In genomic region chr5:3597727-3598082, GRCh38 we compare ENCODE assay signal across 18 cellular contexts. TPM values are rescaled to one million over a fixed set of nuclear protein-coding genes. Genes with fewer than 3 reads are reported as not detected.
DNase-seq lines count a peak whose midpoint lies in the region; ATAC-seq and TF ChIP-seq lines count a peak whose summit lies in the region.
"Had no signal": no experiment of that assay in that cellular context is flagged by ENCODE, and none has a peak within 500 bp of the region (broad histone marks: within the 10 kb centered on the region; RNA-seq: fewer than 3 reads in every experiment).

No MANE protein-coding gene starts in this region.

- H3K27me3 ChIP-seq in GM23338 (ENCODE audit: insufficient read depth), result peaks cover 95% of the 10 kb centered on the region

- no peaks in the 10 kb centered on the region for H3K79me2 ChIP-seq in GM23338 (replicated peaks; ENCODE audit: insufficient read depth)

- H2AFZ ChIP-seq in GM23338, result no peak overlapping the region

- no peak for ATAC-seq in GM23338
- no peak for ATAC-seq in HG03342 (IDR thresholded peaks at IDR 0.05; ENCODE audit: unreplicated experiment)
- ATAC-seq in HG02885 (IDR thresholded peaks at IDR 0.05; ENCODE audit: poor library complexity, unreplicated experiment), result no peak
- ATAC-seq: body of pancreas, foreskin keratinocyte had no signal

- H4K20me1 ChIP-seq in GM23338 (replicated peaks; ENCODE audit: insufficient read depth), result peaks cover 8% of the 10 kb centered on the region; the same call in 1 of the 2 replicates

- H3K4me1 ChIP-seq in GM23338 (ENCODE audit: insufficient read depth), result peaks cover 40% of the 10 kb centered on the region
- H3K4me1 ChIP-seq: foreskin keratinocyte had no signal

- peaks cover 46% of the 10 kb centered on the region for H3K4me1 Mint-ChIP-seq in GM23338
- H3K4me1 Mint-ChIP-seq: activated CD4-positive, alpha-beta memory T cell treated with anti-CD3 and anti-CD28 coated beads, Interleukin-2, amount 10 ng/mL, durations not matched to agents 7 days and 5 days had no signal

- peaks cover 4% of the 10 kb centered on the region for H3K9me3 Mint-ChIP-seq in GM23338
- H3K9me3 Mint-ChIP-seq: activated T-helper 2 cell treated with anti-CD3 and anti-CD28 coated beads, Interferon-gamma antibody, Interleukin-2, Interleukin-4, amounts not matched to agents 10 μg/mL and 5 μg/mL and 100 μg/mL, durations not matched to agents 14 hours and 24 hours and 36 hours had no signal

- H3K36me3 ChIP-seq in GM23338 (ENCODE audit: insufficient read depth), result no peaks in the 10 kb centered on the region

- no peaks in the 10 kb centered on the region for H3K9me2 ChIP-seq in GM23338 (ENCODE audit: insufficient read depth)

- H3F3A ChIP-seq in GM23338 (replicated peaks; ENCODE audit: low read depth), result 0 out of 2 replicates have a peak, but pooled peaks cover 4% of the 10 kb centered on the region

- peaks cover 5% of the 10 kb centered on the region for H3K9me3 ChIP-seq in iPS-18c (ENCODE audit: control insufficient read depth, insufficient read depth, low read length)
- H3K9me3 ChIP-seq: body of pancreas had no signal

- no peak overlapping the region for H3K27ac ChIP-seq in GM23338 (ENCODE audit: low read depth)
- H3K27ac ChIP-seq: body of pancreas had no signal

- in situ Hi-C loops in astrocyte of the spinal cord (cut with HindIII; ENCODE audit: low sequenced_read_pairs), result no loop called here

- TF ChIP-seq CTCF in GM23338 (conservative IDR thresholded peaks at IDR 0.05; ENCODE audit: low read depth in 2 of 2) (no peak), astrocyte of the spinal cord (IDR thresholded peaks at IDR 0.05; ENCODE audit: low read depth, low read length) (no peak)

- H3K36me3 Mint-ChIP-seq in GM23338 (ENCODE audit: low read depth), result no peaks in the 10 kb centered on the region; the same call in 2 of the 3 replicates

- no peak for DNase-seq in GM23338 (ENCODE audit: low spot score)
- peak; percentile 47 for DNase-seq in astrocyte of the spinal cord (ENCODE audit: low read depth, low spot score)
- DNase-seq in skeletal muscle cell (ENCODE audit: low read depth), result no peak
- DNase-seq in SW480 (ENCODE audit: low spot score), result no peak
- no peak for DNase-seq in NK-92 treated with Interleukin-12 subunit alpha and Interleukin-12 subunit beta, amount 100 ng/mL, for 24 hours (lab: John Stamatoyannopoulos, UW)
- DNase-seq: activated CD4-positive, alpha-beta memory T cell treated with anti-CD3 and anti-CD28 coated beads, Interleukin-2, amount 10 ng/mL, durations not matched to agents 7 days and 5 days; body of pancreas; DMS153; effector CD4-positive, alpha-beta T cell; foreskin keratinocyte; NCI-H1417 treated with DMSO at 0.1 percent for 48 hours had no signal

- peak overlapping the region; percentile 77 for H3K4me2 ChIP-seq in GM23338

- H3K4me3 ChIP-seq in GM23338 (peak overlapping the region; percentile 55), astrocyte of the spinal cord (ENCODE audit: low read depth, low read length) (peak overlapping the region; percentile 58), iPS-18c (ENCODE audit: insufficient read depth, low read depth, low read length) (peak overlapping the region; percentile 54; the same call in 1 of the 2 replicates), skeletal muscle cell (ENCODE audit: low read depth, low read length) (peak overlapping the region; percentile 46)
- H3K4me3 ChIP-seq: body of pancreas had no signal

- peaks cover 88% of the 10 kb centered on the region for H3K27me3 Mint-ChIP-seq in GM23338 (ENCODE audit: insufficient read depth, low read depth, poor library complexity)

- H3K4me3 Mint-ChIP-seq in GM23338, result peak overlapping the region; percentile 66; the same call in 2 of the 3 replicates
- H3K4me3 Mint-ChIP-seq: activated CD4-positive, alpha-beta memory T cell treated with anti-CD3 and anti-CD28 coated beads, Interleukin-2, amount 10 ng/mL, durations not matched to agents 7 days and 5 days had no signal

- no peak overlapping the region for H3K27ac Mint-ChIP-seq in GM23338
- H3K27ac Mint-ChIP-seq: activated CD4-positive, alpha-beta memory T cell treated with anti-CD3 and anti-CD28 coated beads, Interleukin-2, amount 10 ng/mL, durations not matched to agents 7 days and 5 days; activated T-helper 2 cell treated with anti-CD3 and anti-CD28 coated beads, Interferon-gamma antibody, Interleukin-2, Interleukin-4, amounts not matched to agents 10 μg/mL and 5 μg/mL and 100 μg/mL, durations not matched to agents 14 hours and 24 hours and 36 hours had no signal

TF ChIP-seq in GM23338, 12 proteins besides CTCF, POLR2A, EP300 and RAD21:
- no peak for TF ChIP-seq ZNF331 (CRISPR knock-in tag; IDR thresholded peaks at IDR 0.05; ENCODE audit: low read depth)
- peak; percentile 59 for TF ChIP-seq EZH2 (IDR thresholded peaks at IDR 0.05; ENCODE audit: low read depth, unreplicated experiment)

RNA-seq across cellular contexts. Expression of gene IRX1, which starts 2.1 kb away (rescaled TPM):
- 0.58 and 1.8 TPM in 2 replicates for total RNA-seq in GM23338 (2014; rRNA removed; shearing (Covaris generic))
- 0.11 and 0.19 TPM in 2 replicates for polyA plus RNA-seq in GM23338 (2016; fragmentation: Nextera tagmentation; extraction: Ambion mirVana)
- total RNA-seq: activated CD4-positive, alpha-beta memory T cell treated with anti-CD3 and anti-CD28 coated beads, Interleukin-2, amount 10 ng/mL, durations not matched to agents 7 days and 5 days; activated T-helper 2 cell treated with anti-CD3 and anti-CD28 coated beads, Interferon-gamma antibody, Interleukin-2, Interleukin-4, amounts not matched to agents 10 μg/mL and 5 μg/mL and 100 μg/mL, durations not matched to agents 14 hours and 24 hours and 36 hours; mesenteric fat pad; OCI-LY7; ureter had no signal
